1 cellular context compared by ENCODE assay signal in the genomic region with DNA sequence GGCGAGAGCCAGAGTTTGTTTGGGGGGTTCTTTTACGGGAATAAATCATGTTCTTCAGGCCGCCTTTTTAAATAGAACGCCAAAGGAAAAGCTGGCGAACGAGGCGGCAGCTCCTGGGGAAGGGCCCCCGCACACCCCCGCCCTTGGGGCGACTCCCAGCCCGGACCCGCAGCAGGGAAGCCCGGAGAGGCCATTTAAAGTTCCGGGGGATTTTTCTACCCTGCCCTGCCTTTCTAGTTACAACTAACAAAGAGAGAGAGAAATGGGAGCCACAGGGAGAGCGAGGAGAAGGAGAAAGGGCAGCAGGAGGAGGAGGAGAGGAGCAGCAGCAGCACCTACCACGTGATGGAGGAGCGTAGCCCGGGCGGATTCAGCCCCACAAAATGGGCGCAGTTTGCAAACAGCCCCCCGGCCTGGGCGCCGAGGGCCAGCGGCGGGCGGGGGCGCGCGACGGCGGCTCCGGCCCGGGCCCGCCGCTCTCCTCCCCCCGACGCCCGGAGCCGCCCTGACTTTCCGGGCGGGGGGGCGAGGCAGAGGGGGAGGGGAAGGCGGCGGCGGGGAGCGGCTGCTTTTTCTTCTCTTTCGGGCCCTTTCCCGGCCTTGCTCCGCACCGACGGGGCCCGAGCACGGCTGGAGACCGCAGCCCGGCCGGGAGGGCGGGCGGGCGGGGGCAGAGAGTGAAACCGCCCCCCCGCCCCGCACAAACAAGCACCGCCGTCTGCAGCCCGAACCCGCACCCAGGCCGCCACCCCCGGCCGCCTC.
TF ChIP-seq lines count a peak whose summit lies in the region.

No MANE protein-coding gene starts in this region.

TF ChIP-seq in HEK293, 187 proteins besides CTCF, POLR2A, EP300 and RAD21 (continued from another document):
- TF ChIP-seq, protein P1, sequence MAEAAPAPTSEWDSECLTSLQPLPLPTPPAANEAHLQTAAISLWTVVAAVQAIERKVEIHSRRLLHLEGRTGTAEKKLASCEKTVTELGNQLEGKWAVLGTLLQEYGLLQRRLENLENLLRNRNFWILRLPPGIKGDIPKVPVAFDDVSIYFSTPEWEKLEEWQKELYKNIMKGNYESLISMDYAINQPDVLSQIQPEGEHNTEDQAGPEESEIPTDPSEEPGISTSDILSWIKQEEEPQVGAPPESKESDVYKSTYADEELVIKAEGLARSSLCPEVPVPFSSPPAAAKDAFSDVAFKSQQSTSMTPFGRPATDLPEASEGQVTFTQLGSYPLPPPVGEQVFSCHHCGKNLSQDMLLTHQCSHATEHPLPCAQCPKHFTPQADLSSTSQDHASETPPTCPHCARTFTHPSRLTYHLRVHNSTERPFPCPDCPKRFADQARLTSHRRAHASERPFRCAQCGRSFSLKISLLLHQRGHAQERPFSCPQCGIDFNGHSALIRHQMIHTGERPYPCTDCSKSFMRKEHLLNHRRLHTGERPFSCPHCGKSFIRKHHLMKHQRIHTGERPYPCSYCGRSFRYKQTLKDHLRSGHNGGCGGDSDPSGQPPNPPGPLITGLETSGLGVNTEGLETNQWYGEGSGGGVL (tag by site-specific recombination; IDR thresholded peaks at IDR 0.05), result 0 out of 2 replicates have a peak, but pooled peaks have one; percentile 7
- no peak for TF ChIP-seq MZF1 (tag by site-specific recombination; IDR thresholded peaks at IDR 0.05; ENCODE audit: borderline replicate concordance)
